In genomic region chr5:1782385-1783213, GRCh38 we compare ENCODE assay signal across 13 cellular contexts. TPM values are rescaled to one million over a fixed set of nuclear protein-coding genes. Genes with fewer than 3 reads are reported as not detected.
DNase-seq lines count a peak whose midpoint lies in the region; ATAC-seq, FAIRE-seq and TF ChIP-seq lines count a peak whose summit lies in the region.
"Had no signal": no experiment of that assay in that cellular context is flagged by ENCODE, and none has a peak within 500 bp of the region (broad histone marks: within the 10 kb centered on the region; RNA-seq: fewer than 3 reads in every experiment).

No MANE protein-coding gene starts in this region.

- H3K4me1 ChIP-seq in left ventricle myocardium inferior, result peaks cover 8% of the 10 kb centered on the region
- H3K4me1 ChIP-seq in OCI-LY3 (ENCODE audit: low read length), result peaks cover 14% of the 10 kb centered on the region
- H3K4me1 ChIP-seq: testis had no signal

- H3K4me3 ChIP-seq in left ventricle myocardium inferior (no peak overlapping the region), OCI-LY3 (ENCODE audit: low read length) (no peak overlapping the region)
- H3K4me3 ChIP-seq: testis had no signal

- no peak overlapping the region for H2AFZ ChIP-seq in OCI-LY3 (ENCODE audit: low read depth, low read length)

- no peaks in the 10 kb centered on the region for H3K9me3 ChIP-seq in left ventricle myocardium inferior (replicated peaks)
- H3K9me3 ChIP-seq in OCI-LY3 (ENCODE audit: insufficient read depth, low read length), result no peaks in the 10 kb centered on the region
- H3K9me3 ChIP-seq: testis had no signal

- no peak for TF ChIP-seq CTCF in left ventricle myocardium inferior (IDR thresholded peaks at IDR 0.05; ENCODE audit: borderline replicate concordance)
- no peak for TF ChIP-seq CTCF in OCI-LY3 (IDR thresholded peaks at IDR 0.05; ENCODE audit: low read depth, low read length)

- peak overlapping the region; percentile 37; the same call in 1 of the 2 replicates for H3K4me2 ChIP-seq in OCI-LY3 (ENCODE audit: low read length)

- H3K36me3 ChIP-seq in left ventricle myocardium inferior (no peaks in the 10 kb centered on the region), OCI-LY3 (replicated peaks; ENCODE audit: low read depth, low read length) (no peaks in the 10 kb centered on the region)

- intact Hi-C loops in Right ventricle myocardium superior (cut with DNase I), result no loop called here
- intact Hi-C loops in left ventricle myocardium inferior (cut with micrococcal nuclease), result no loop called here

- H4K20me1 ChIP-seq in OCI-LY3 (ENCODE audit: insufficient read depth, low read length), result no peaks in the 10 kb centered on the region

- FAIRE-seq in urothelium cell line (lab: Jason Lieb, UNC), result peak; percentile 94

- H3K9ac ChIP-seq in OCI-LY3 (ENCODE audit: low read length), result no peak overlapping the region

- H3K27me3 ChIP-seq in left ventricle myocardium inferior (ENCODE audit: low read depth) (peaks cover 16% of the 10 kb centered on the region), OCI-LY3 (ENCODE audit: low read depth, low read length) (no peaks in the 10 kb centered on the region)
- H3K27me3 ChIP-seq: testis had no signal

- H3K27ac ChIP-seq in left ventricle myocardium inferior (replicated peaks), result no peak overlapping the region
- H3K27ac ChIP-seq in OCI-LY3 (ENCODE audit: low read length), result no peak overlapping the region
- H3K27ac ChIP-seq: testis had no signal

- peak; percentile 17 for DNase-seq in Right ventricle myocardium superior
- no peak for DNase-seq in left ventricle myocardium inferior
- DNase-seq in urothelium cell line (ENCODE audit: low spot score), result no peak
- DNase-seq in NCI-H526 treated with DMSO at 0.1 percent for 48 hours (lab: John Stamatoyannopoulos, UW), result no peak
- no peak for DNase-seq in NCI-H82 treated with DMSO at 0.1 percent for 48 hours (lab: John Stamatoyannopoulos, UW; ENCODE audit: unreplicated experiment)
- DNase-seq in KG1 (lab: John Stamatoyannopoulos, UW), result no peak
- DNase-seq: activated naive CD4-positive, alpha-beta T cell treated with anti-CD3 and anti-CD28 coated beads, Interleukin-2, amount 50 U/mL, for 16 hours; foreskin fibroblast; GOT3; NCI-H2081; testis had no signal

- no peaks in the 10 kb centered on the region for H3K79me2 ChIP-seq in OCI-LY3 (ENCODE audit: low read length)

- ATAC-seq in Right ventricle myocardium superior (ENCODE audit: poor library complexity) (peak; percentile 17), HG02642 (IDR thresholded peaks at IDR 0.05; ENCODE audit: poor library complexity, unreplicated experiment) (peak; percentile 7)

RNA-seq across cellular contexts. Expression of gene MRPL36, which starts 17.0 kb away (rescaled TPM):
- total RNA-seq in Right ventricle myocardium superior, result 65.5 TPM
- 57.4 TPM for total RNA-seq in left ventricle myocardium inferior

RNA-seq across cellular contexts. Expression of gene NDUFS6, which starts 18.6 kb away (rescaled TPM):
- total RNA-seq in Right ventricle myocardium superior, result 126 TPM
- total RNA-seq in left ventricle myocardium inferior, result 122 TPM
